In genomic region chr14:100383727-100384158, GRCh38 we compare ENCODE assay signal across 8 cellular contexts.
A peak's percentile ranks its signal among the peaks of the same experiment; 100 is the strongest.
DNase-seq lines count a peak whose midpoint lies in the region; ATAC-seq lines count a peak whose summit lies in the region.

No MANE protein-coding gene starts in this region.

- DNase-seq in ELR (ENCODE audit: low read depth) (peak; percentile 73), NCI-H446 (lab: John Stamatoyannopoulos, UW) (peak; percentile 72 to 85), middle frontal gyrus (ENCODE audit: extremely low spot score, low spot score) (peak; percentile 17)
- peak; percentile 64 to 72 for DNase-seq in activated CD4-positive, alpha-beta T cell treated with anti-CD3 and anti-CD28 coated beads, Interleukin-2, amount 50 U/mL, for 48 hours
- peak; percentile 40 to 51 (median 44) for DNase-seq in effector memory CD4-positive, alpha-beta T cell
- peak; percentile 37 for DNase-seq in stimulated activated CD8-positive, alpha-beta memory T cell treated with anti-CD3 and anti-CD28 coated beads, Interleukin-7, amount 100 ng/mL, for 24 hours (ENCODE audit: low read depth)

- no peaks in the 10 kb centered on the region for H3K9me3 ChIP-seq in effector memory CD4-positive, alpha-beta T cell (ENCODE audit: control insufficient read depth, low read length)

- H3K36me3 ChIP-seq in effector memory CD4-positive, alpha-beta T cell (ENCODE audit: control insufficient read depth, insufficient read depth, low read length): peaks cover 12% of the 10 kb centered on the region

- ATAC-seq in HG02759 (IDR thresholded peaks at IDR 0.05; ENCODE audit: unreplicated experiment): peak; percentile 79
- no peak for ATAC-seq in HG03520 (IDR thresholded peaks at IDR 0.05; ENCODE audit: unreplicated experiment)

- H3K27me3 ChIP-seq in effector memory CD4-positive, alpha-beta T cell (replicated peaks; ENCODE audit: control insufficient read depth, insufficient read depth, low read length, poor library complexity, severe bottlenecking): no peaks in the 10 kb centered on the region

- no peak overlapping the region for H3K4me3 ChIP-seq in effector memory CD4-positive, alpha-beta T cell (ENCODE audit: insufficient read depth, low read depth, low read length, poor library complexity, severe bottlenecking)

- H3K27ac ChIP-seq in effector memory CD4-positive, alpha-beta T cell (ENCODE audit: insufficient read depth, low read length, poor library complexity, severe bottlenecking): no peak overlapping the region

- peaks cover 8% of the 10 kb centered on the region for H3K4me1 ChIP-seq in effector memory CD4-positive, alpha-beta T cell (ENCODE audit: control insufficient read depth, insufficient read depth, low read length, poor library complexity, severe bottlenecking)

Comparison
In these comparisons a context has a peak if more than half of its experiments do, and no peak if none do; other contexts are left out.
1. DNase-seq: peak in every context shown above with its lines; median percentile 78 in NCI-H446; 73 in ELR; 68 in activated CD4-positive, alpha-beta T cell treated with anti-CD3 and anti-CD28 coated beads, Interleukin-2, amount 50 U/mL, for 48 hours; 44 in effector memory CD4-positive, alpha-beta T cell; 37 in stimulated activated CD8-positive, alpha-beta memory T cell treated with anti-CD3 and anti-CD28 coated beads, Interleukin-7, amount 100 ng/mL, for 24 hours; 17 in middle frontal gyrus.